1 cellular context compared by ENCODE assay signal in genomic region chr1:243731974-243732373, GRCh38.
TF ChIP-seq lines count a peak whose summit lies in the region.

No MANE protein-coding gene starts in this region.

TF ChIP-seq in GM23338, 12 proteins besides CTCF, POLR2A, EP300 and RAD21 (continued from another document):
- TF ChIP-seq ZNF462 (CRISPR knock-in tag; IDR thresholded peaks at IDR 0.05), result no peak
